In the genomic region with DNA sequence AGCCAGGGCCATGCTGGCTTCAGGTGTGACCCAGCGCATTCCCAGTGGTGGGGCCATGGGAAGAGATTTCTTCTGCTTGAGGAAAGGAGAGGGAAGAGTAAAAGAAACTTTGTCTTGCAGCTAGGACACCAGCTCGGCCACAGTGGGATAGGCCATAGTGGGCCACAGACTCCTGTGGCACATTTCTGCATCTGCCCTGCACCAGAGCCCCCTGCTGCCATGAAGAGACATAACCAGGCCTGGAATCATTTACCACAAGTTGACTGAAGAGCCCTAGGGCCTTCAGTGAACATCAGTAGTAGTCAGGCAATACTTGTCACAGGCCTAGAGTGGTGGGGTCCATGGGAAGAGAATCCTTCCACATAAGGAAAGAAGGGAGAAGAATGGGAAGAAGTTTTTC, we compare ENCODE assay signal across 2 cellular contexts.
TF ChIP-seq lines count a peak whose summit lies in the region.

No MANE protein-coding gene starts in this region.

TF ChIP-seq in HepG2, 621 proteins besides CTCF, POLR2A, EP300 and RAD21:
- TF ChIP-seq ZNF773 (CRISPR knock-in tag; IDR thresholded peaks at IDR 0.05; ENCODE audit: borderline replicate concordance) (no peak), ZBTB39 (CRISPR knock-in tag; IDR thresholded peaks at IDR 0.05) (no peak), ELF3 (CRISPR knock-in tag; IDR thresholded peaks at IDR 0.05) (no peak), FOXC1 (CRISPR knock-in tag; IDR thresholded peaks at IDR 0.05; ENCODE audit: borderline replicate concordance) (no peak), ZBTB42 (CRISPR knock-in tag; IDR thresholded peaks at IDR 0.05) (no peak), TAF1 (CRISPR knock-in tag; IDR thresholded peaks at IDR 0.05) (no peak), RBFOX2 (IDR thresholded peaks at IDR 0.05; ENCODE audit: low read depth, low read length) (no peak), HMGA1 (CRISPR knock-in tag; conservative IDR thresholded peaks at IDR 0.05) (no peak), GTF3A (CRISPR knock-in tag; conservative IDR thresholded peaks at IDR 0.05) (no peak), FOXO4 (CRISPR knock-in tag; conservative IDR thresholded peaks at IDR 0.05) (no peak), SIX4 (CRISPR knock-in tag; IDR thresholded peaks at IDR 0.05) (no peak), ZNF678 (CRISPR knock-in tag; IDR thresholded peaks at IDR 0.05) (no peak), ZNF460 (CRISPR knock-in tag; IDR thresholded peaks at IDR 0.05; ENCODE audit: borderline replicate concordance) (no peak)
- TF ChIP-seq, protein P1, sequence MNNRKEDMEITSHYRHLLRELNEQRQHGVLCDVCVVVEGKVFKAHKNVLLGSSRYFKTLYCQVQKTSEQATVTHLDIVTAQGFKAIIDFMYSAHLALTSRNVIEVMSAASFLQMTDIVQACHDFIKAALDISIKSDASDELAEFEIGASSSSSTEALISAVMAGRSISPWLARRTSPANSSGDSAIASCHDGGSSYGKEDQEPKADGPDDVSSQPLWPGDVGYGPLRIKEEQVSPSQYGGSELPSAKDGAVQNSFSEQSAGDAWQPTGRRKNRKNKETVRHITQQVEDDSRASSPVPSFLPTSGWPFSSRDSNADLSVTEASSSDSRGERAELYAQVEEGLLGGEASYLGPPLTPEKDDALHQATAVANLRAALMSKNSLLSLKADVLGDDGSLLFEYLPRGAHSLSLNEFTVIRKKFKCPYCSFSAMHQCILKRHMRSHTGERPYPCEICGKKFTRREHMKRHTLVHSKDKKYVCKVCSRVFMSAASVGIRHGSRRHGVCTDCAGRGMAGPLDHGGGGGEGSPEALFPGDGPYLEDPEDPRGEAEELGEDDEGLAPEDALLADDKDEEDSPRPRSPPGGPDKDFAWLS (CRISPR knock-in tag; IDR thresholded peaks at IDR 0.05; ENCODE audit: borderline replicate concordance): no peak
- TF ChIP-seq, protein P2, sequence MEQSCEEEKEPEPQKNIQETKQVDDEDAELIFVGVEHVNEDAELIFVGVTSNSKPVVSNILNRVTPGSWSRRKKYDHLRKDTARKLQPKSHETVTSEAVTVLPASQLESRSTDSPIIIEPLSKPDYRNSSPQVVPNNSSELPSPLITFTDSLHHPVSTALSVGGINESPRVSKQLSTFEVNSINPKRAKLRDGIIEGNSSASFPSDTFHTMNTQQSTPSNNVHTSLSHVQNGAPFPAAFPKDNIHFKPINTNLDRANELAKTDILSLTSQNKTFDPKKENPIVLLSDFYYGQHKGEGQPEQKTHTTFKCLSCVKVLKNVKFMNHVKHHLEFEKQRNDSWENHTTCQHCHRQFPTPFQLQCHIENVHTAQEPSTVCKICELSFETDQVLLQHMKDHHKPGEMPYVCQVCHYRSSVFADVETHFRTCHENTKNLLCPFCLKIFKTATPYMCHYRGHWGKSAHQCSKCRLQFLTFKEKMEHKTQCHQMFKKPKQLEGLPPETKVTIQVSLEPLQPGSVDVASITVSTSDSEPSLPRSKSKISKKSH (CRISPR knock-in tag; IDR thresholded peaks at IDR 0.05; ENCODE audit: borderline replicate concordance): no peak

TF ChIP-seq in GM12878, 131 proteins besides CTCF, POLR2A, EP300 and RAD21:
- TF ChIP-seq MEF2B (IDR thresholded peaks at IDR 0.05; ENCODE audit: partially characterized antibody, poor library complexity, severe bottlenecking) (no peak), POU2F2 (IDR thresholded peaks at IDR 0.05; ENCODE audit: borderline replicate concordance, low read depth, low read length) (no peak), ZNF592 (IDR thresholded peaks at IDR 0.05) (no peak), BHLHE40 (IDR thresholded peaks at IDR 0.05; ENCODE audit: borderline replicate concordance in 1 of 2, low read depth in 2 of 2, low read length in 1 of 2) (no peak), HDGF (IDR thresholded peaks at IDR 0.05) (no peak), SREBF1 (IDR thresholded peaks at IDR 0.05; ENCODE audit: low read length) (no peak), CHD4 (IDR thresholded peaks at IDR 0.05) (no peak), ZNF274 (IDR thresholded peaks at IDR 0.05; ENCODE audit: insufficient read depth, insufficient read length) (no peak), NR2C2 (IDR thresholded peaks at IDR 0.05; ENCODE audit: borderline replicate concordance, control insufficient read depth, insufficient read length, low read depth) (no peak), SMAD1 (IDR thresholded peaks at IDR 0.05; ENCODE audit: low read depth, partially characterized antibody) (no peak), HCFC1 (IDR thresholded peaks at IDR 0.05; ENCODE audit: low read length) (no peak), ZNF24 (IDR thresholded peaks at IDR 0.05) (no peak), NR2C1 (IDR thresholded peaks at IDR 0.05) (no peak), SMARCA5 (IDR thresholded peaks at IDR 0.05) (no peak)
- TF ChIP-seq, protein P3, sequence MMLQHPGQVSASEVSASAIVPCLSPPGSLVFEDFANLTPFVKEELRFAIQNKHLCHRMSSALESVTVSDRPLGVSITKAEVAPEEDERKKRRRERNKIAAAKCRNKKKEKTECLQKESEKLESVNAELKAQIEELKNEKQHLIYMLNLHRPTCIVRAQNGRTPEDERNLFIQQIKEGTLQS (IDR thresholded peaks at IDR 0.05; ENCODE audit: borderline replicate concordance, extremely low read depth, low read depth, low read length): no peak
- TF ChIP-seq, protein P4, sequence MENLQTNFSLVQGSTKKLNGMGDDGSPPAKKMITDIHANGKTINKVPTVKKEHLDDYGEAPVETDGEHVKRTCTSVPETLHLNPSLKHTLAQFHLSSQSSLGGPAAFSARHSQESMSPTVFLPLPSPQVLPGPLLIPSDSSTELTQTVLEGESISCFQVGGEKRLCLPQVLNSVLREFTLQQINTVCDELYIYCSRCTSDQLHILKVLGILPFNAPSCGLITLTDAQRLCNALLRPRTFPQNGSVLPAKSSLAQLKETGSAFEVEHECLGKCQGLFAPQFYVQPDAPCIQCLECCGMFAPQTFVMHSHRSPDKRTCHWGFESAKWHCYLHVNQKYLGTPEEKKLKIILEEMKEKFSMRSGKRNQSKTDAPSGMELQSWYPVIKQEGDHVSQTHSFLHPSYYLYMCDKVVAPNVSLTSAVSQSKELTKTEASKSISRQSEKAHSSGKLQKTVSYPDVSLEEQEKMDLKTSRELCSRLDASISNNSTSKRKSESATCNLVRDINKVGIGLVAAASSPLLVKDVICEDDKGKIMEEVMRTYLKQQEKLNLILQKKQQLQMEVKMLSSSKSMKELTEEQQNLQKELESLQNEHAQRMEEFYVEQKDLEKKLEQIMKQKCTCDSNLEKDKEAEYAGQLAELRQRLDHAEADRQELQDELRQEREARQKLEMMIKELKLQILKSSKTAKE (IDR thresholded peaks at IDR 0.05; ENCODE audit: low read depth, poor library complexity, severe bottlenecking): no peak
